Comparison of ENCODE assay signal across 2 cellular contexts in the genomic region with DNA sequence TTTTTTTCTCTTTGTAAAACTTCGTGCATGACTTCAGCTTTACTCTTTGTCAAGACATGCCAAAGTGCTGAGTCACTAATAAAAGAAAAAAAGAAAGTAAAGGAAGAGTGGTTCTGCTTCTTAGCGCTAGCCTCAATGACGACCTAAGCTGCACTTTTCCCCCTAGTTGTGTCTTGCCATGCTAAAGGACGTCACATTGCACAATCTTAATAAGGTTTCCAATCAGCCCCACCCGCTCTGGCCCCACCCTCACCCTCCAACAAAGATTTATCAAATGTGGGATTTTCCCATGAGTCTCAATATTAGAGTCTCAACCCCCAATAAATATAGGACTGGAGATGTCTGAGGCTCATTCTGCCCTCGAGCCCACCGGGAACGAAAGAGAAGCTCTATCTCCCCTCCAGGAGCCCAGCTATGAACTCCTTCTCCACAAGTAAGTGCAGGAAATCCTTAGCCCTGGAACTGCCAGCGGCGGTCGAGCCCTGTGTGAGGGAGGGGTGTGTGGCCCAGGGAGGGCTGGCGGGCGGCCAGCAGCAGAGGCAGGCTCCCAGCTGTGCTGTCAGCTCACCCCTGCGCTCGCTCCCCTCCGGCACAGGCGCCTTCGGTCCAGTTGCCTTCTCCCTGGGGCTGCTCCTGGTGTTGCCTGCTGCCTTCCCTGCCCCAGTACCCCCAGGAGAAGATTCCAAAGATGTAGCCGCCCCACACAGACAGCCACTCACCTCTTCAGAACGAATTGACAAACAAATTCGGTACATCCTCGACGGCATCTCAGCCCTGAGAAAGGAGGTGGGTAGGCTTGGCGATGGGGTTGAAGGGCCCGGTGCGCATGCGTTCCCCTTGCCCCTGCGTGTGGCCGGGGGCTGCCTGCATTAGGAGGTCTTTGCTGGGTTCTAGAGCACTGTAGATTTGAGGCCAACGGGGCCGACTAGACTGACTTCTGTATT.
TF ChIP-seq lines count a peak whose summit lies in the region.

A gene (plus strand): TSS at position 352 of the 944 bp plus-strand sequence. CDS start 63 bp downstream, at position 415.

TF ChIP-seq in SK-N-SH treated with all-trans-retinoic acid at 6 μM for 48 hours, 23 proteins besides CTCF, POLR2A, EP300 and RAD21 (continued from another document and continues in another):
- TF ChIP-seq ZFP3 (CRISPR knock-in tag; IDR thresholded peaks at IDR 0.05) (no peak), TOX (CRISPR knock-in tag; IDR thresholded peaks at IDR 0.05; ENCODE audit: borderline replicate concordance) (no peak), ESRRG (CRISPR knock-in tag; IDR thresholded peaks at IDR 0.05) (no peak), ZNF565 (CRISPR knock-in tag; conservative IDR thresholded peaks at IDR 0.05; ENCODE audit: low read depth) (no peak), ARNTL (CRISPR knock-in tag; IDR thresholded peaks at IDR 0.05; ENCODE audit: borderline replicate concordance, low read depth) (no peak), ZFP30 (CRISPR knock-in tag; IDR thresholded peaks at IDR 0.05) (no peak), RARB (CRISPR knock-in tag; IDR thresholded peaks at IDR 0.05) (no peak), CSDC2 (CRISPR knock-in tag; IDR thresholded peaks at IDR 0.05) (no peak), GLIS3 (CRISPR knock-in tag; IDR thresholded peaks at IDR 0.05) (no peak), ZC3H10 (CRISPR knock-in tag; IDR thresholded peaks at IDR 0.05) (no peak), PPARA (CRISPR knock-in tag; IDR thresholded peaks at IDR 0.05; ENCODE audit: borderline replicate concordance) (no peak), ISL1 (CRISPR knock-in tag; IDR thresholded peaks at IDR 0.05) (no peak), SNAI2 (CRISPR knock-in tag; IDR thresholded peaks at IDR 0.05) (no peak)
- TF ChIP-seq, protein P1, sequence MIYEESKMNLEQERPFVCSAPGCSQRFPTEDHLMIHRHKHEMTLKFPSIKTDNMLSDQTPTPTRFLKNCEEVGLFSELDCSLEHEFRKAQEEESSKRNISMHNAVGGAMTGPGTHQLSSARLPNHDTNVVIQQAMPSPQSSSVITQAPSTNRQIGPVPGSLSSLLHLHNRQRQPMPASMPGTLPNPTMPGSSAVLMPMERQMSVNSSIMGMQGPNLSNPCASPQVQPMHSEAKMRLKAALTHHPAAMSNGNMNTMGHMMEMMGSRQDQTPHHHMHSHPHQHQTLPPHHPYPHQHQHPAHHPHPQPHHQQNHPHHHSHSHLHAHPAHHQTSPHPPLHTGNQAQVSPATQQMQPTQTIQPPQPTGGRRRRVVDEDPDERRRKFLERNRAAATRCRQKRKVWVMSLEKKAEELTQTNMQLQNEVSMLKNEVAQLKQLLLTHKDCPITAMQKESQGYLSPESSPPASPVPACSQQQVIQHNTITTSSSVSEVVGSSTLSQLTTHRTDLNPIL (CRISPR knock-in tag; IDR thresholded peaks at IDR 0.05; ENCODE audit: low read depth), result no peak
- TF ChIP-seq, protein P2, sequence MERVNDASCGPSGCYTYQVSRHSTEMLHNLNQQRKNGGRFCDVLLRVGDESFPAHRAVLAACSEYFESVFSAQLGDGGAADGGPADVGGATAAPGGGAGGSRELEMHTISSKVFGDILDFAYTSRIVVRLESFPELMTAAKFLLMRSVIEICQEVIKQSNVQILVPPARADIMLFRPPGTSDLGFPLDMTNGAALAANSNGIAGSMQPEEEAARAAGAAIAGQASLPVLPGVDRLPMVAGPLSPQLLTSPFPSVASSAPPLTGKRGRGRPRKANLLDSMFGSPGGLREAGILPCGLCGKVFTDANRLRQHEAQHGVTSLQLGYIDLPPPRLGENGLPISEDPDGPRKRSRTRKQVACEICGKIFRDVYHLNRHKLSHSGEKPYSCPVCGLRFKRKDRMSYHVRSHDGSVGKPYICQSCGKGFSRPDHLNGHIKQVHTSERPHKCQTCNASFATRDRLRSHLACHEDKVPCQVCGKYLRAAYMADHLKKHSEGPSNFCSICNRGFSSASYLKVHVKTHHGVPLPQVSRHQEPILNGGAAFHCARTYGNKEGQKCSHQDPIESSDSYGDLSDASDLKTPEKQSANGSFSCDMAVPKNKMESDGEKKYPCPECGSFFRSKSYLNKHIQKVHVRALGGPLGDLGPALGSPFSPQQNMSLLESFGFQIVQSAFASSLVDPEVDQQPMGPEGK (CRISPR knock-in tag; IDR thresholded peaks at IDR 0.05; ENCODE audit: borderline replicate concordance), result no peak
- TF ChIP-seq, protein P3, sequence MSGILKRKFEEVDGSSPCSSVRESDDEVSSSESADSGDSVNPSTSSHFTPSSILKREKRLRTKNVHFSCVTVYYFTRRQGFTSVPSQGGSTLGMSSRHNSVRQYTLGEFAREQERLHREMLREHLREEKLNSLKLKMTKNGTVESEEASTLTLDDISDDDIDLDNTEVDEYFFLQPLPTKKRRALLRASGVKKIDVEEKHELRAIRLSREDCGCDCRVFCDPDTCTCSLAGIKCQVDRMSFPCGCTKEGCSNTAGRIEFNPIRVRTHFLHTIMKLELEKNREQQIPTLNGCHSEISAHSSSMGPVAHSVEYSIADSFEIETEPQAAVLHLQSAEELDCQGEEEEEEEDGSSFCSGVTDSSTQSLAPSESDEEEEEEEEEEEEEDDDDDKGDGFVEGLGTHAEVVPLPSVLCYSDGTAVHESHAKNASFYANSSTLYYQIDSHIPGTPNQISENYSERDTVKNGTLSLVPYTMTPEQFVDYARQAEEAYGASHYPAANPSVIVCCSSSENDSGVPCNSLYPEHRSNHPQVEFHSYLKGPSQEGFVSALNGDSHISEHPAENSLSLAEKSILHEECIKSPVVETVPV (CRISPR knock-in tag; IDR thresholded peaks at IDR 0.05), result no peak
- TF ChIP-seq, protein P4, sequence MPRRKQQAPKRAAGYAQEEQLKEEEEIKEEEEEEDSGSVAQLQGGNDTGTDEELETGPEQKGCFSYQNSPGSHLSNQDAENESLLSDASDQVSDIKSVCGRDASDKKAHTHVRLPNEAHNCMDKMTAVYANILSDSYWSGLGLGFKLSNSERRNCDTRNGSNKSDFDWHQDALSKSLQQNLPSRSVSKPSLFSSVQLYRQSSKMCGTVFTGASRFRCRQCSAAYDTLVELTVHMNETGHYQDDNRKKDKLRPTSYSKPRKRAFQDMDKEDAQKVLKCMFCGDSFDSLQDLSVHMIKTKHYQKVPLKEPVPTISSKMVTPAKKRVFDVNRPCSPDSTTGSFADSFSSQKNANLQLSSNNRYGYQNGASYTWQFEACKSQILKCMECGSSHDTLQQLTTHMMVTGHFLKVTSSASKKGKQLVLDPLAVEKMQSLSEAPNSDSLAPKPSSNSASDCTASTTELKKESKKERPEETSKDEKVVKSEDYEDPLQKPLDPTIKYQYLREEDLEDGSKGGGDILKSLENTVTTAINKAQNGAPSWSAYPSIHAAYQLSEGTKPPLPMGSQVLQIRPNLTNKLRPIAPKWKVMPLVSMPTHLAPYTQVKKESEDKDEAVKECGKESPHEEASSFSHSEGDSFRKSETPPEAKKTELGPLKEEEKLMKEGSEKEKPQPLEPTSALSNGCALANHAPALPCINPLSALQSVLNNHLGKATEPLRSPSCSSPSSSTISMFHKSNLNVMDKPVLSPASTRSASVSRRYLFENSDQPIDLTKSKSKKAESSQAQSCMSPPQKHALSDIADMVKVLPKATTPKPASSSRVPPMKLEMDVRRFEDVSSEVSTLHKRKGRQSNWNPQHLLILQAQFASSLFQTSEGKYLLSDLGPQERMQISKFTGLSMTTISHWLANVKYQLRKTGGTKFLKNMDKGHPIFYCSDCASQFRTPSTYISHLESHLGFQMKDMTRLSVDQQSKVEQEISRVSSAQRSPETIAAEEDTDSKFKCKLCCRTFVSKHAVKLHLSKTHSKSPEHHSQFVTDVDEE (CRISPR knock-in tag; IDR thresholded peaks at IDR 0.05), result no peak

TF ChIP-seq in HepG2, 621 proteins besides CTCF, POLR2A, EP300 and RAD21 (continued from another document):
- TF ChIP-seq, protein P5, sequence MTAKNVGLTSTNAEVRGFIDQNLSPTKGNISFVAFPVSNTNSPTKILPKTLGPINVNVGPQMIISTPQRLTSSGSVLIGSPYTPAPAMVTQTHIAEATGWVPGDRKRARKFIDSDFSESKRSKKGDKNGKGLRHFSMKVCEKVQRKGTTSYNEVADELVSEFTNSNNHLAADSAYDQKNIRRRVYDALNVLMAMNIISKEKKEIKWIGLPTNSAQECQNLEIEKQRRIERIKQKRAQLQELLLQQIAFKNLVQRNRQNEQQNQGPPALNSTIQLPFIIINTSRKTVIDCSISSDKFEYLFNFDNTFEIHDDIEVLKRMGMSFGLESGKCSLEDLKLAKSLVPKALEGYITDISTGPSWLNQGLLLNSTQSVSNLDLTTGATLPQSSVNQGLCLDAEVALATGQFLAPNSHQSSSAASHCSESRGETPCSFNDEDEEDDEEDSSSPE (CRISPR knock-in tag; IDR thresholded peaks at IDR 0.05), result no peak
- TF ChIP-seq MAFK (conservative IDR thresholded peaks at IDR 0.05 in 1 of 2, IDR thresholded peaks at IDR 0.05 in 1 of 2; ENCODE audit: low read length in 2 of 2) (peak; percentile 24 to 56; a peak in 3 of 4 replicates), HNF4A (CRISPR knock-in tag; IDR thresholded peaks at IDR 0.05) (no peak), ZNF777 (CRISPR knock-in tag; IDR thresholded peaks at IDR 0.05) (peak; percentile 58), NRL (CRISPR knock-in tag; IDR thresholded peaks at IDR 0.05; ENCODE audit: borderline replicate concordance) (0 out of 2 replicates have a peak, but pooled peaks have one; percentile 45), RARA (CRISPR knock-in tag; IDR thresholded peaks at IDR 0.05) (no peak), ZSCAN25 (CRISPR knock-in tag; IDR thresholded peaks at IDR 0.05) (peak; percentile 96), HMG20B (CRISPR knock-in tag; conservative IDR thresholded peaks at IDR 0.05) (no peak), IRX3 (CRISPR knock-in tag; IDR thresholded peaks at IDR 0.05; ENCODE audit: borderline replicate concordance, low read depth) (no peak), THAP11 (CRISPR knock-in tag; IDR thresholded peaks at IDR 0.05) (no peak), NFE2L2 (IDR thresholded peaks at IDR 0.05; ENCODE audit: low read length) (peak; percentile 46; the same call in 1 of the 2 replicates)
- TF ChIP-seq, protein P2 (CRISPR knock-in tag; IDR thresholded peaks at IDR 0.05), result peak; percentile 31; the same call in 1 of the 2 replicates
- TF ChIP-seq, protein P6, sequence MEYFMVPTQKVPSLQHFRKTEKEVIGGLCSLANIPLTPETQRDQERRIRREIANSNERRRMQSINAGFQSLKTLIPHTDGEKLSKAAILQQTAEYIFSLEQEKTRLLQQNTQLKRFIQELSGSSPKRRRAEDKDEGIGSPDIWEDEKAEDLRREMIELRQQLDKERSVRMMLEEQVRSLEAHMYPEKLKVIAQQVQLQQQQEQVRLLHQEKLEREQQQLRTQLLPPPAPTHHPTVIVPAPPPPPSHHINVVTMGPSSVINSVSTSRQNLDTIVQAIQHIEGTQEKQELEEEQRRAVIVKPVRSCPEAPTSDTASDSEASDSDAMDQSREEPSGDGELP (IDR thresholded peaks at IDR 0.05; ENCODE audit: borderline replicate concordance, low read depth), result peak; percentile 68; the same call in 1 of the 2 replicates
- TF ChIP-seq, protein P7, sequence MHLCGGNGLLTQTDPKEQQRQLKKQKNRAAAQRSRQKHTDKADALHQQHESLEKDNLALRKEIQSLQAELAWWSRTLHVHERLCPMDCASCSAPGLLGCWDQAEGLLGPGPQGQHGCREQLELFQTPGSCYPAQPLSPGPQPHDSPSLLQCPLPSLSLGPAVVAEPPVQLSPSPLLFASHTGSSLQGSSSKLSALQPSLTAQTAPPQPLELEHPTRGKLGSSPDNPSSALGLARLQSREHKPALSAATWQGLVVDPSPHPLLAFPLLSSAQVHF (CRISPR knock-in tag; IDR thresholded peaks at IDR 0.05), result no peak
- TF ChIP-seq, protein P8, sequence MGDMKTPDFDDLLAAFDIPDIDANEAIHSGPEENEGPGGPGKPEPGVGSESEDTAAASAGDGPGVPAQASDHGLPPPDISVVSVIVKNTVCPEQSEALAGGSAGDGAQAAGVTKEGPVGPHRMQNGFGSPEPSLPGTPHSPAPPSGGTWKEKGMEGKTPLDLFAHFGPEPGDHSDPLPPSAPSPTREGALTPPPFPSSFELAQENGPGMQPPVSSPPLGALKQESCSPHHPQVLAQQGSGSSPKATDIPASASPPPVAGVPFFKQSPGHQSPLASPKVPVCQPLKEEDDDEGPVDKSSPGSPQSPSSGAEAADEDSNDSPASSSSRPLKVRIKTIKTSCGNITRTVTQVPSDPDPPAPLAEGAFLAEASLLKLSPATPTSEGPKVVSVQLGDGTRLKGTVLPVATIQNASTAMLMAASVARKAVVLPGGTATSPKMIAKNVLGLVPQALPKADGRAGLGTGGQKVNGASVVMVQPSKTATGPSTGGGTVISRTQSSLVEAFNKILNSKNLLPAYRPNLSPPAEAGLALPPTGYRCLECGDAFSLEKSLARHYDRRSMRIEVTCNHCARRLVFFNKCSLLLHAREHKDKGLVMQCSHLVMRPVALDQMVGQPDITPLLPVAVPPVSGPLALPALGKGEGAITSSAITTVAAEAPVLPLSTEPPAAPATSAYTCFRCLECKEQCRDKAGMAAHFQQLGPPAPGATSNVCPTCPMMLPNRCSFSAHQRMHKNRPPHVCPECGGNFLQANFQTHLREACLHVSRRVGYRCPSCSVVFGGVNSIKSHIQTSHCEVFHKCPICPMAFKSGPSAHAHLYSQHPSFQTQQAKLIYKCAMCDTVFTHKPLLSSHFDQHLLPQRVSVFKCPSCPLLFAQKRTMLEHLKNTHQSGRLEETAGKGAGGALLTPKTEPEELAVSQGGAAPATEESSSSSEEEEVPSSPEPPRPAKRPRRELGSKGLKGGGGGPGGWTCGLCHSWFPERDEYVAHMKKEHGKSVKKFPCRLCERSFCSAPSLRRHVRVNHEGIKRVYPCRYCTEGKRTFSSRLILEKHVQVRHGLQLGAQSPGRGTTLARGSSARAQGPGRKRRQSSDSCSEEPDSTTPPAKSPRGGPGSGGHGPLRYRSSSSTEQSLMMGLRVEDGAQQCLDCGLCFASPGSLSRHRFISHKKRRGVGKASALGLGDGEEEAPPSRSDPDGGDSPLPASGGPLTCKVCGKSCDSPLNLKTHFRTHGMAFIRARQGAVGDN (CRISPR knock-in tag; IDR thresholded peaks at IDR 0.05), result peak; percentile 21; the same call in 1 of the 2 replicates
